In the genomic region with DNA sequence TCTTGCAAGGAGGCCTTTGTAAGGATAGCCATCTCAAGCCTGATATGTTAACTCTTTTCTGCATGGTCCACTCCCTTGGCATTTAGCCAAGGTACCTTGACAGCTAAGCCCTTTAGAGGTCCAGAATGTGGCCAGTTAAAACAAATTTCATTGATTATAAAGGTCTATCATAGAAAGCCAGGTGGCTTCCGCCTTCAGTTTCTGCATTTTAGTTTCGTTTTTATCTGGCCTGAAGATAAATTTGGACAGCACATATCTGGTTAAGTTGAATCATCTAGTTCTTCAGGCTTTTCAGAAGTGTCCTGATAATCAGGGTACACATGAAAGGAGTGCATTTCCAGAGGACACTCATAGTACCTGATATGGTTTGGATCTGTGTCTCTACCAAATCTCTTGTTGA, we compare ENCODE assay signal across 11 cellular contexts. TPM values are rescaled to one million over a fixed set of nuclear protein-coding genes. Genes with fewer than 3 reads are reported as not detected.
A peak's percentile ranks its signal among the peaks of the same experiment; 100 is the strongest.
DNase-seq lines count a peak whose midpoint lies in the region; ATAC-seq, FAIRE-seq and TF ChIP-seq lines count a peak whose summit lies in the region.
"Had no signal": no experiment of that assay in that cellular context is flagged by ENCODE, and none has a peak within 500 bp of the region (broad histone marks: within the 10 kb centered on the region; RNA-seq: fewer than 3 reads in every experiment).

No MANE protein-coding gene starts in this region.

- H3K4me3 ChIP-seq in esophagus squamous epithelium: no peak overlapping the region
- H3K4me3 ChIP-seq: ascending aorta, PC-9 had no signal

- peaks cover 6 to 16% (median 8%) of the 10 kb centered on the region in 3 donors for H3K4me1 ChIP-seq in esophagus squamous epithelium

- H3K27me3 ChIP-seq in esophagus squamous epithelium: no peaks in the 10 kb centered on the region
- H3K27me3 ChIP-seq: ascending aorta had no signal

- H3K27ac ChIP-seq in esophagus squamous epithelium: no peak overlapping the region
- H3K27ac ChIP-seq: ascending aorta, PC-9 had no signal

- H3K4me3 Mint-ChIP-seq in activated CD8-positive, alpha-beta memory T cell treated with anti-CD3 and anti-CD28 coated beads, Interleukin-2, amount 10 ng/mL, durations not matched to agents 7 days and 5 days: no peak overlapping the region

- peaks cover 14% of the 10 kb centered on the region for H3K9me3 Mint-ChIP-seq in activated CD8-positive, alpha-beta memory T cell treated with anti-CD3 and anti-CD28 coated beads, Interleukin-2, amount 10 ng/mL, durations not matched to agents 7 days and 5 days (ENCODE audit: low read depth)

- intact Hi-C loops in esophagus squamous epithelium (cut with DNase I): no loop called here

- H3K4me1 Mint-ChIP-seq in activated CD8-positive, alpha-beta memory T cell treated with anti-CD3 and anti-CD28 coated beads, Interleukin-2, amount 10 ng/mL, durations not matched to agents 7 days and 5 days: peaks cover 8% of the 10 kb centered on the region

- TF ChIP-seq POLR2A in esophagus squamous epithelium (IDR thresholded peaks at IDR 0.05): no peak

- no peak for ATAC-seq in activated CD8-positive, alpha-beta memory T cell treated with anti-CD3 and anti-CD28 coated beads, Interleukin-2, amount 10 ng/mL, durations not matched to agents 7 days and 5 days
- ATAC-seq in HG02623 (IDR thresholded peaks at IDR 0.05; ENCODE audit: unreplicated experiment): peak; percentile 76
- ATAC-seq in HG03558 (IDR thresholded peaks at IDR 0.05; ENCODE audit: extremely low read depth, unreplicated experiment): peak; percentile 87

- TF ChIP-seq CTCF in esophagus squamous epithelium (IDR thresholded peaks at IDR 0.05): no peak

- CTCF ChIA-PET in activated CD8-positive, alpha-beta memory T cell treated with anti-CD3 and anti-CD28 coated beads, Interleukin-2, amount 10 ng/mL, durations not matched to agents 7 days and 5 days (lab: Charles Lee): no interaction called here

- no peak for DNase-seq in activated CD8-positive, alpha-beta memory T cell treated with anti-CD3 and anti-CD28 coated beads, Interleukin-2, amount 10 ng/mL, durations not matched to agents 7 days and 5 days
- DNase-seq in activated CD8-positive, alpha-beta memory T cell treated with anti-CD3 and anti-CD28 coated beads, Interleukin-2, amount 50 U/mL, for 4 hours: no peak
- DNase-seq in urothelium cell line (ENCODE audit: low spot score) (no peak), NCI-H1694 treated with DMSO at 0.1 percent for 48 hours (lab: John Stamatoyannopoulos, UW) (no peak), NCI-H1092 (lab: John Stamatoyannopoulos, UW) (no peak), esophagus squamous epithelium (lab: John Stamatoyannopoulos, UW) (no peak)
- DNase-seq: activated CD4-positive, alpha-beta T cell treated with anti-CD3 and anti-CD28 coated beads for 48 hours; PC-9 had no signal

- 88 to 93% methylated on average over 2 of the region's 2 CpGs for WGBS in esophagus squamous epithelium, 2 donors

- H3K27me3 Mint-ChIP-seq in activated CD8-positive, alpha-beta memory T cell treated with anti-CD3 and anti-CD28 coated beads, Interleukin-2, amount 10 ng/mL, durations not matched to agents 7 days and 5 days: no peaks in the 10 kb centered on the region

- no peaks in the 10 kb centered on the region for H3K36me3 ChIP-seq in esophagus squamous epithelium
- H3K36me3 ChIP-seq: ascending aorta had no signal

- H3K9me3 ChIP-seq in esophagus squamous epithelium: no peaks in the 10 kb centered on the region
- H3K9me3 ChIP-seq: ascending aorta had no signal

- H3K36me3 Mint-ChIP-seq in activated CD8-positive, alpha-beta memory T cell treated with anti-CD3 and anti-CD28 coated beads, Interleukin-2, amount 10 ng/mL, durations not matched to agents 7 days and 5 days: peaks cover 49% of the 10 kb centered on the region

- peak; percentile 85 for FAIRE-seq in urothelium cell line (lab: Jason Lieb, UNC)

- H3K27ac Mint-ChIP-seq in activated CD8-positive, alpha-beta memory T cell treated with anti-CD3 and anti-CD28 coated beads, Interleukin-2, amount 10 ng/mL, durations not matched to agents 7 days and 5 days: peak overlapping the region; percentile 37

RNA-seq across cellular contexts. Expression of gene ANKIB1, which starts 30.7 kb away (rescaled TPM):
- 10 to 100 TPM; 55.2 to 73.3 TPM for total RNA-seq in activated CD8-positive, alpha-beta memory T cell treated with anti-CD3 and anti-CD28 coated beads, Interleukin-2, amount 10 ng/mL, durations not matched to agents 7 days and 5 days
- total RNA-seq in esophagus squamous epithelium: 10 to 100 TPM; 16.0 to 34.3 (median 21.7) TPM

RNA-seq across cellular contexts. Expression of gene KRIT1, which starts 30.8 kb away (rescaled TPM):
- 10 to 100 TPM; 45.4 to 46.4 TPM for total RNA-seq in activated CD8-positive, alpha-beta memory T cell treated with anti-CD3 and anti-CD28 coated beads, Interleukin-2, amount 10 ng/mL, durations not matched to agents 7 days and 5 days
- total RNA-seq in esophagus squamous epithelium: 10 to 100 TPM; 33.9 to 81.5 (median 56.8) TPM
